ENCODE assay signal across 2 cellular contexts in the genomic region with DNA sequence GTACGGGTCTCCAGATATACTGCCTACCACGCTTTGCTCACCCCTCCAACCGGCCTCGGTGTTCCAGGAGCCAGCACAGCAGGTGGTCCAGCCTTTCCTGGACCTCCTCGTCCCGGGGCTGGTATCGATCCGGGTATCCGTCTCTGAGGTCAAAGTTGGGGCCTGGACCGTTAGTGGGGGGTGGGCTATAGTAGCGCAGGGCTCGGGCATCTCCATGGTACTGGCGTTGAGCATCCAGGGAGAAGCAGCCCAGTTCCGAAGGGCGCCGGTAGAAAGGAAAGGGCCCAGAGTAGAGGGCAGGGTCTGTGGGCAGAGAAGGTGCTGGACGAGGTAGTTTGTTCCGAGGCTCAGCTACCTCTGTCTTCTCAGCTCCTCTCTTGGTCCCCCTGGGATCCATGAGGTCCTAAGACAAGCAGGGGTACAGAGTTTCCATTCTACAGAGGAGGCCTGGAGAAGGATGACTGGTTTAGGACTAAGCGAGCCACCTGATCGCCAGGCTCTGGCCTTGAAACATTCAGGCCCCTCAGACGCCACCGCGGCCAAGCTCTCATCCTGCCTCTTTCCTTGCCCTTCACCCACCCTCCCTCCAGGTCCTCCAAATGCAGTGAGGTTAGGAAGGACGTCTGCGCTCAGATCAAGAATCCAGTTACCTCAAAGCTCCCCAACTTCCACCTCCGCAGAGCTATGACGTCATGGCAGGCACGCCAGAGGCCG.
TF ChIP-seq lines count a peak whose summit lies in the region.

No MANE protein-coding gene starts in this region.

TF ChIP-seq in HEK293, 187 proteins besides CTCF, POLR2A, EP300 and RAD21 (continued from another document and continues in another):
- TF ChIP-seq ZBTB1 (tag by site-specific recombination; IDR thresholded peaks at IDR 0.05) (no peak), BCL11B (tag by site-specific recombination; IDR thresholded peaks at IDR 0.05; ENCODE audit: low read depth) (no peak; the same call in 1 of the 2 replicates), ZNF777 (tag by site-specific recombination; IDR thresholded peaks at IDR 0.05; ENCODE audit: borderline replicate concordance) (no peak), ZNF133 (tag by site-specific recombination; IDR thresholded peaks at IDR 0.05) (no peak), ZNF341 (tag by site-specific recombination; IDR thresholded peaks at IDR 0.05; ENCODE audit: low read depth) (no peak), ZNF37A (tag by site-specific recombination; IDR thresholded peaks at IDR 0.05) (no peak), ZNF223 (tag by site-specific recombination; IDR thresholded peaks at IDR 0.05) (peak; percentile 65; the same call in 1 of the 2 replicates), ZNF426 (tag by site-specific recombination; IDR thresholded peaks at IDR 0.05) (no peak), RBAK (tag by site-specific recombination; IDR thresholded peaks at IDR 0.05) (no peak), ZSCAN16 (tag by site-specific recombination; IDR thresholded peaks at IDR 0.05) (peak; percentile 30; the same call in 1 of the 2 replicates), ZBTB17 (tag by site-specific recombination; IDR thresholded peaks at IDR 0.05) (peak; percentile 90), ZFP37 (tag by site-specific recombination; IDR thresholded peaks at IDR 0.05) (no peak), YY2 (tag by site-specific recombination; IDR thresholded peaks at IDR 0.05) (no peak), ZBTB20 (tag by site-specific recombination; IDR thresholded peaks at IDR 0.05) (0 out of 2 replicates have a peak, but pooled peaks have one; percentile 7), ZNF19 (tag by site-specific recombination; IDR thresholded peaks at IDR 0.05; ENCODE audit: low read depth) (no peak), ZNF391 (tag by site-specific recombination; IDR thresholded peaks at IDR 0.05; ENCODE audit: borderline replicate concordance, low read depth) (peak; percentile 91; the same call in 1 of the 2 replicates), ZNF664 (tag by site-specific recombination; IDR thresholded peaks at IDR 0.05) (no peak), OVOL3 (tag by site-specific recombination; IDR thresholded peaks at IDR 0.05) (no peak), ZNF776 (tag by site-specific recombination; IDR thresholded peaks at IDR 0.05; ENCODE audit: borderline replicate concordance) (no peak), ZSCAN18 (tag by site-specific recombination; IDR thresholded peaks at IDR 0.05) (no peak; the same call in 1 of the 2 replicates), ZEB2 (tag by site-specific recombination; IDR thresholded peaks at IDR 0.05) (no peak), ZSCAN23 (tag by site-specific recombination; IDR thresholded peaks at IDR 0.05) (peak; percentile 81; the same call in 1 of the 2 replicates), ZNF558 (tag by site-specific recombination; IDR thresholded peaks at IDR 0.05) (peak; percentile 58; the same call in 1 of the 2 replicates), SP2 (tag by site-specific recombination; IDR thresholded peaks at IDR 0.05) (no peak; the same call in 1 of the 2 replicates), ZNF677 (tag by site-specific recombination; IDR thresholded peaks at IDR 0.05) (no peak), ZFP41 (tag by site-specific recombination; IDR thresholded peaks at IDR 0.05; ENCODE audit: borderline replicate concordance) (no peak), BCL11A (tag by site-specific recombination; IDR thresholded peaks at IDR 0.05; ENCODE audit: low read depth) (peak; percentile 78; the same call in 1 of the 2 replicates), ZNF701 (tag by site-specific recombination; IDR thresholded peaks at IDR 0.05) (no peak), YY1 (tag by site-specific recombination; IDR thresholded peaks at IDR 0.05) (no peak)
- TF ChIP-seq, protein P1, sequence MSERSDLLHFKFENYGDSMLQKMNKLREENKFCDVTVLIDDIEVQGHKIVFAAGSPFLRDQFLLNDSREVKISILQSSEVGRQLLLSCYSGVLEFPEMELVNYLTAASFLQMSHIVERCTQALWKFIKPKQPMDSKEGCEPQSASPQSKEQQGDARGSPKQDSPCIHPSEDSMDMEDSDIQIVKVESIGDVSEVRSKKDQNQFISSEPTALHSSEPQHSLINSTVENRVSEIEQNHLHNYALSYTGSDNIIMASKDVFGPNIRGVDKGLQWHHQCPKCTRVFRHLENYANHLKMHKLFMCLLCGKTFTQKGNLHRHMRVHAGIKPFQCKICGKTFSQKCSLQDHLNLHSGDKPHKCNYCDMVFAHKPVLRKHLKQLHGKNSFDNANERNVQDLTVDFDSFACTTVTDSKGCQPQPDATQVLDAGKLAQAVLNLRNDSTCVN (tag by site-specific recombination; optimal IDR thresholded peaks at IDR 0.05) = no peak
- TF ChIP-seq, protein P2, sequence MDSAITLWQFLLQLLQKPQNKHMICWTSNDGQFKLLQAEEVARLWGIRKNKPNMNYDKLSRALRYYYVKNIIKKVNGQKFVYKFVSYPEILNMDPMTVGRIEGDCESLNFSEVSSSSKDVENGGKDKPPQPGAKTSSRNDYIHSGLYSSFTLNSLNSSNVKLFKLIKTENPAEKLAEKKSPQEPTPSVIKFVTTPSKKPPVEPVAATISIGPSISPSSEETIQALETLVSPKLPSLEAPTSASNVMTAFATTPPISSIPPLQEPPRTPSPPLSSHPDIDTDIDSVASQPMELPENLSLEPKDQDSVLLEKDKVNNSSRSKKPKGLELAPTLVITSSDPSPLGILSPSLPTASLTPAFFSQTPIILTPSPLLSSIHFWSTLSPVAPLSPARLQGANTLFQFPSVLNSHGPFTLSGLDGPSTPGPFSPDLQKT (IDR thresholded peaks at IDR 0.05; ENCODE audit: borderline replicate concordance, low read depth, low read length) = no peak

TF ChIP-seq in HepG2, 621 proteins besides CTCF, POLR2A, EP300 and RAD21 (continued from another document and continues in another):
- TF ChIP-seq ZNF777 (CRISPR knock-in tag; IDR thresholded peaks at IDR 0.05) (peak; percentile 42; the same call in 1 of the 2 replicates), ZHX1 (CRISPR knock-in tag; IDR thresholded peaks at IDR 0.05; ENCODE audit: low read depth) (no peak), ZNF749 (CRISPR knock-in tag; IDR thresholded peaks at IDR 0.05; ENCODE audit: borderline replicate concordance) (no peak), IKZF4 (CRISPR knock-in tag; IDR thresholded peaks at IDR 0.05; ENCODE audit: borderline replicate concordance, low read depth, not compliant biosample characterization) (no peak), ATF7 (IDR thresholded peaks at IDR 0.05) (peak; percentile 100), ATF7 (CRISPR knock-in tag; IDR thresholded peaks at IDR 0.05) (no peak; the same call in 1 of the 2 replicates), ZNF256 (CRISPR knock-in tag; conservative IDR thresholded peaks at IDR 0.05) (no peak), ZNF530 (CRISPR knock-in tag; IDR thresholded peaks at IDR 0.05; ENCODE audit: low read depth) (no peak), SCMH1 (CRISPR knock-in tag; IDR thresholded peaks at IDR 0.05; ENCODE audit: borderline replicate concordance) (no peak), KAT2B (IDR thresholded peaks at IDR 0.05; ENCODE audit: borderline replicate concordance, low read depth, low read length) (no peak), MIXL1 (CRISPR knock-in tag; IDR thresholded peaks at IDR 0.05) (no peak), SNAPC5 (CRISPR knock-in tag; IDR thresholded peaks at IDR 0.05; ENCODE audit: borderline replicate concordance) (no peak), MAFG (CRISPR knock-in tag; IDR thresholded peaks at IDR 0.05) (no peak), ZNF446 (CRISPR knock-in tag; IDR thresholded peaks at IDR 0.05) (no peak), ZMYM4 (CRISPR knock-in tag; IDR thresholded peaks at IDR 0.05) (no peak), KAT7 (CRISPR knock-in tag; IDR thresholded peaks at IDR 0.05; ENCODE audit: borderline replicate concordance) (no peak), NONO (IDR thresholded peaks at IDR 0.05) (no peak), NONO (CRISPR knock-in tag; conservative IDR thresholded peaks at IDR 0.05) (no peak), CHD4 (IDR thresholded peaks at IDR 0.05; ENCODE audit: borderline replicate concordance, low read length) (peak; percentile 24; the same call in 1 of the 2 replicates), ZNF747 (CRISPR knock-in tag; IDR thresholded peaks at IDR 0.05; ENCODE audit: borderline replicate concordance) (0 out of 2 replicates have a peak, but pooled peaks have one; percentile 43), IRF9 (CRISPR knock-in tag; IDR thresholded peaks at IDR 0.05; ENCODE audit: borderline replicate concordance) (no peak)
- TF ChIP-seq, protein P3, sequence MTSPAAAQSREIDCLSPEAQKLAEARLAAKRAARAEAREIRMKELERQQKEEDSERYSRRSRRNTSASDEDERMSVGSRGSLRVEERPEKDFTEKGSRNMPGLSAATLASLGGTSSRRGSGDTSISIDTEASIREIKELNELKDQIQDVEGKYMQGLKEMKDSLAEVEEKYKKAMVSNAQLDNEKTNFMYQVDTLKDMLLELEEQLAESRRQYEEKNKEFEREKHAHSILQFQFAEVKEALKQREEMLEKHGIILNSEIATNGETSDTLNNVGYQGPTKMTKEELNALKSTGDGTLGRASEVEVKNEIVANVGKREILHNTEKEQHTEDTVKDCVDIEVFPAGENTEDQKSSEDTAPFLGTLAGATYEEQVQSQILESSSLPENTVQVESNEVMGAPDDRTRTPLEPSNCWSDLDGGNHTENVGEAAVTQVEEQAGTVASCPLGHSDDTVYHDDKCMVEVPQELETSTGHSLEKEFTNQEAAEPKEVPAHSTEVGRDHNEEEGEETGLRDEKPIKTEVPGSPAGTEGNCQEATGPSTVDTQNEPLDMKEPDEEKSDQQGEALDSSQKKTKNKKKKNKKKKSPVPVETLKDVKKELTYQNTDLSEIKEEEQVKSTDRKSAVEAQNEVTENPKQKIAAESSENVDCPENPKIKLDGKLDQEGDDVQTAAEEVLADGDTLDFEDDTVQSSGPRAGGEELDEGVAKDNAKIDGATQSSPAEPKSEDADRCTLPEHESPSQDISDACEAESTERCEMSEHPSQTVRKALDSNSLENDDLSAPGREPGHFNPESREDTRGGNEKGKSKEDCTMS (CRISPR knock-in tag; conservative IDR thresholded peaks at IDR 0.05) = no peak
- TF ChIP-seq, protein P4, sequence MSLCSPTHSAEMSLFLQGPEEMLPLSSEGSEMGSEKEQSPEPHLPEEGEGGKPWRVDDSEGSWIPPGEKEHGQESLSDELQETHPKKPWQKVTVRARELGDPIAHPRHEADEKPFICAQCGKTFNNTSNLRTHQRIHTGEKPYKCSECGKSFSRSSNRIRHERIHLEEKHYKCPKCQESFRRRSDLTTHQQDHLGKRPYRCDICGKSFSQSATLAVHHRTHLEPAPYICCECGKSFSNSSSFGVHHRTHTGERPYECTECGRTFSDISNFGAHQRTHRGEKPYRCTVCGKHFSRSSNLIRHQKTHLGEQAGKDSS (CRISPR knock-in tag; IDR thresholded peaks at IDR 0.05; ENCODE audit: borderline replicate concordance, low read depth) = no peak
- TF ChIP-seq, protein P5, sequence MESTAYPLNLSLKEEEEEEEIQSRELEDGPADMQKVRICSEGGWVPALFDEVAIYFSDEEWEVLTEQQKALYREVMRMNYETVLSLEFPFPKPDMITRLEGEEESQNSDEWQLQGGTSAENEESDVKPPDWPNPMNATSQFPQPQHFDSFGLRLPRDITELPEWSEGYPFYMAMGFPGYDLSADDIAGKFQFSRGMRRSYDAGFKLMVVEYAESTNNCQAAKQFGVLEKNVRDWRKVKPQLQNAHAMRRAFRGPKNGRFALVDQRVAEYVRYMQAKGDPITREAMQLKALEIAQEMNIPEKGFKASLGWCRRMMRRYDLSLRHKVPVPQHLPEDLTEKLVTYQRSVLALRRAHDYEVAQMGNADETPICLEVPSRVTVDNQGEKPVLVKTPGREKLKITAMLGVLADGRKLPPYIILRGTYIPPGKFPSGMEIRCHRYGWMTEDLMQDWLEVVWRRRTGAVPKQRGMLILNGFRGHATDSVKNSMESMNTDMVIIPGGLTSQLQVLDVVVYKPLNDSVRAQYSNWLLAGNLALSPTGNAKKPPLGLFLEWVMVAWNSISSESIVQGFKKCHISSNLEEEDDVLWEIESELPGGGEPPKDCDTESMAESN (CRISPR knock-in tag; conservative IDR thresholded peaks at IDR 0.05) = 0 out of 2 replicates have a peak, but pooled peaks have one; percentile 1
- TF ChIP-seq, protein P6, sequence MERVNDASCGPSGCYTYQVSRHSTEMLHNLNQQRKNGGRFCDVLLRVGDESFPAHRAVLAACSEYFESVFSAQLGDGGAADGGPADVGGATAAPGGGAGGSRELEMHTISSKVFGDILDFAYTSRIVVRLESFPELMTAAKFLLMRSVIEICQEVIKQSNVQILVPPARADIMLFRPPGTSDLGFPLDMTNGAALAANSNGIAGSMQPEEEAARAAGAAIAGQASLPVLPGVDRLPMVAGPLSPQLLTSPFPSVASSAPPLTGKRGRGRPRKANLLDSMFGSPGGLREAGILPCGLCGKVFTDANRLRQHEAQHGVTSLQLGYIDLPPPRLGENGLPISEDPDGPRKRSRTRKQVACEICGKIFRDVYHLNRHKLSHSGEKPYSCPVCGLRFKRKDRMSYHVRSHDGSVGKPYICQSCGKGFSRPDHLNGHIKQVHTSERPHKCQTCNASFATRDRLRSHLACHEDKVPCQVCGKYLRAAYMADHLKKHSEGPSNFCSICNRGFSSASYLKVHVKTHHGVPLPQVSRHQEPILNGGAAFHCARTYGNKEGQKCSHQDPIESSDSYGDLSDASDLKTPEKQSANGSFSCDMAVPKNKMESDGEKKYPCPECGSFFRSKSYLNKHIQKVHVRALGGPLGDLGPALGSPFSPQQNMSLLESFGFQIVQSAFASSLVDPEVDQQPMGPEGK (CRISPR knock-in tag; IDR thresholded peaks at IDR 0.05) = no peak
